19 cellular contexts compared by ENCODE assay signal in genomic region chr9:99024959-99025358, GRCh38.
"Had no signal": no experiment of that assay in that cellular context is flagged by ENCODE, and none has a peak within 500 bp of the region (broad histone marks: within the 10 kb centered on the region; RNA-seq: fewer than 3 reads in every experiment).

No MANE protein-coding gene starts in this region.

- H3K4me1 Mint-ChIP-seq: neural progenitor cell had no signal

- H3K27me3 ChIP-seq: cardiac muscle cell, gastroesophageal sphincter, neural progenitor cell, pancreas had no signal

- H2AFZ ChIP-seq: neural progenitor cell had no signal

- H3K4me1 ChIP-seq: neural progenitor cell, pancreas had no signal

- H3K36me3 ChIP-seq: cardiac muscle cell, neural progenitor cell, pancreas had no signal

- H3K9me3 ChIP-seq: gastroesophageal sphincter, pancreas had no signal

- H3K9me3 Mint-ChIP-seq: activated naive CD8-positive, alpha-beta T cell treated with anti-CD3 and anti-CD28 coated beads, Interleukin-2, amount 10 ng/mL, durations not matched to agents 7 days and 5 days; naive B cell; neural progenitor cell; stimulated activated memory B cell treated with anti-CD40 and anti-IgM and Interleukin-4, amounts not matched to agents 10 μg/mL and 1 μg/mL and 100 μg/mL, for 72 hours had no signal

- H3K4me2 ChIP-seq: neural progenitor cell had no signal

- H3K4me3 Mint-ChIP-seq: activated naive CD8-positive, alpha-beta T cell treated with anti-CD3 and anti-CD28 coated beads, Interleukin-2, amount 10 ng/mL, durations not matched to agents 7 days and 5 days; naive B cell; neural progenitor cell; stimulated activated memory B cell treated with anti-CD40 and anti-IgM and Interleukin-4, amounts not matched to agents 10 μg/mL and 1 μg/mL and 100 μg/mL, for 72 hours had no signal

- H3K36me3 Mint-ChIP-seq: neural progenitor cell; stimulated activated memory B cell treated with anti-CD40 and anti-IgM and Interleukin-4, amounts not matched to agents 10 μg/mL and 1 μg/mL and 100 μg/mL, for 72 hours had no signal

- FAIRE-seq: colon, endothelial cell of umbilical vein, pancreas had no signal

- H3K27me3 Mint-ChIP-seq: activated naive CD8-positive, alpha-beta T cell treated with anti-CD3 and anti-CD28 coated beads, Interleukin-2, amount 10 ng/mL, durations not matched to agents 7 days and 5 days; stimulated activated memory B cell treated with anti-CD40 and anti-IgM and Interleukin-4, amounts not matched to agents 10 μg/mL and 1 μg/mL and 100 μg/mL, for 72 hours had no signal

- H3K27ac Mint-ChIP-seq: activated naive CD8-positive, alpha-beta T cell treated with anti-CD3 and anti-CD28 coated beads, Interleukin-2, amount 10 ng/mL, durations not matched to agents 7 days and 5 days; naive B cell; neural progenitor cell; stimulated activated memory B cell treated with anti-CD40 and anti-IgM and Interleukin-4, amounts not matched to agents 10 μg/mL and 1 μg/mL and 100 μg/mL, for 72 hours had no signal

- H3K27ac ChIP-seq: cardiac muscle cell, neural progenitor cell, pancreas, VCaP had no signal

- DNase-seq: activated CD4-positive, alpha-beta T cell treated with anti-CD3 and anti-CD28 coated beads for 1 hour; activated CD4-positive, alpha-beta T cell treated with anti-CD3 and anti-CD28 coated beads, Interleukin-2, amount 50 U/mL, for 48 hours; activated naive CD4-positive, alpha-beta T cell; activated naive CD8-positive, alpha-beta T cell treated with anti-CD3 and anti-CD28 coated beads, Interleukin-2, amount 10 ng/mL, durations not matched to agents 7 days and 5 days; anterior cingulate cortex; effector CD4-positive, alpha-beta T cell; islet precursor cell; naive B cell; pancreas; stimulated activated CD4-positive, alpha-beta T cell treated with anti-CD3 and anti-CD28 coated beads, Interleukin-2, amount 100 ng/mL, for 48 hours had no signal

- H3K9ac ChIP-seq: neural progenitor cell had no signal

- H3K4me3 ChIP-seq: cardiac muscle cell, gastroesophageal sphincter, lung, neural progenitor cell, pancreas had no signal

- ATAC-seq: gastroesophageal sphincter; pancreas; SK-N-SH treated with all-trans-retinoic acid at 6 μM for 48 hours; stimulated activated memory B cell treated with anti-CD40 and anti-IgM and Interleukin-4, amounts not matched to agents 10 μg/mL and 1 μg/mL and 100 μg/mL, for 72 hours had no signal
